16 cellular contexts compared by ENCODE assay signal in genomic region chr4:18138076-18138665, GRCh38.
DNase-seq lines count a peak whose midpoint lies in the region; ATAC-seq and TF ChIP-seq lines count a peak whose summit lies in the region.
"Had no signal": no experiment of that assay in that cellular context is flagged by ENCODE, and none has a peak within 500 bp of the region (broad histone marks: within the 10 kb centered on the region; RNA-seq: fewer than 3 reads in every experiment).

No MANE protein-coding gene starts in this region.

- no peaks in the 10 kb centered on the region for H3K36me3 Mint-ChIP-seq in stimulated activated effector memory CD8-positive, alpha-beta T cell treated with anti-CD3 and anti-CD28 coated beads, Interleukin-12 subunit alpha, Interleukin-12 subunit beta, amount 100 ng/mL, for 72 hours
- H3K36me3 Mint-ChIP-seq: CD4-positive, CD25-positive, alpha-beta regulatory T cell had no signal

- TF ChIP-seq CTCF in liver (IDR thresholded peaks at IDR 0.05; ENCODE audit: low read depth, low read length, missing input control): no peak
- TF ChIP-seq CTCF in transverse colon (IDR thresholded peaks at IDR 0.05): no peak
- no peak for TF ChIP-seq CTCF in upper lobe of left lung (IDR thresholded peaks at IDR 0.05)

- H3K9me3 ChIP-seq in liver (ENCODE audit: control insufficient read depth in 4 of 4, low read length in 3 of 4) (no peaks in the 10 kb centered on the region), transverse colon (no peaks in the 10 kb centered on the region), upper lobe of left lung (no peaks in the 10 kb centered on the region)

- DNase-seq in LoVo (ENCODE audit: low spot score): peak; percentile 3
- DNase-seq in foreskin melanocyte: peak; percentile 76
- peak; percentile 8 for DNase-seq in transverse colon
- DNase-seq in NCI-H2196 treated with DMSO at 0.1 percent for 48 hours (lab: John Stamatoyannopoulos, UW; ENCODE audit: unreplicated experiment): no peak
- no peak for DNase-seq in stimulated activated effector memory CD8-positive, alpha-beta T cell treated with anti-CD3 and anti-CD28 coated beads, Interleukin-12 subunit alpha, Interleukin-12 subunit beta, amount 100 ng/mL, for 72 hours (ENCODE audit: low spot score in 2 of 2)
- DNase-seq in upper lobe of left lung: no peak
- DNase-seq: ACHN; Calu3; CD4-positive, CD25-positive, alpha-beta regulatory T cell; DMS 273 treated with DMSO at 0.1 percent for 48 hours; DMS79 treated with DMSO at 0.1 percent for 48 hours; EL; H7 had no signal

- H3K9ac ChIP-seq in liver (ENCODE audit: low read depth in 1 of 2, low read length in 2 of 2): no peak overlapping the region
- H3K9ac ChIP-seq: BLaER1 treated with 17β-estradiol and CSF1 and Interleukin-3, amounts not matched to agents 10 nM and 100 nM had no signal

- no peaks in the 10 kb centered on the region for H3K27me3 ChIP-seq in liver (ENCODE audit: control insufficient read depth in 4 of 4, insufficient read depth in 4 of 4, low read length in 3 of 4)
- no peaks in the 10 kb centered on the region for H3K27me3 ChIP-seq in transverse colon
- no peaks in the 10 kb centered on the region for H3K27me3 ChIP-seq in upper lobe of left lung
- H3K27me3 ChIP-seq: BLaER1 treated with 17β-estradiol and CSF1 and Interleukin-3, amounts not matched to agents 10 nM and 100 nM had no signal

- in situ Hi-C loops in transverse colon (cut with MboI; ENCODE audit: low pct_ligation_motif_present in 1 of 4, low pct_unique_long_range_greater_than_20kb in 1 of 4, low sequenced_read_pairs in 3 of 4): no loop called here

- ATAC-seq in stimulated activated effector memory CD8-positive, alpha-beta T cell treated with anti-CD3 and anti-CD28 coated beads, Interleukin-12 subunit alpha, Interleukin-12 subunit beta, amount 100 ng/mL, for 72 hours: no peak
- ATAC-seq in upper lobe of left lung (ENCODE audit: low FRiP score in 2 of 2): no peak
- ATAC-seq: GM23338 had no signal

- peak; percentile 30 to 39 for TF ChIP-seq RAD21 in liver (IDR thresholded peaks at IDR 0.05)

- H3K27ac Mint-ChIP-seq in stimulated activated effector memory CD8-positive, alpha-beta T cell treated with anti-CD3 and anti-CD28 coated beads, Interleukin-12 subunit alpha, Interleukin-12 subunit beta, amount 100 ng/mL, for 72 hours: no peak overlapping the region
- H3K27ac Mint-ChIP-seq: CD4-positive, CD25-positive, alpha-beta regulatory T cell; GM23338 had no signal

- H3K4me1 ChIP-seq in liver (ENCODE audit: control insufficient read depth in 4 of 4, insufficient read depth in 4 of 4, low read length in 3 of 4) (no peaks in the 10 kb centered on the region), transverse colon (peaks cover 0 to 4% (median 0%) of the 10 kb centered on the region in 4 donors), upper lobe of left lung (no peaks in the 10 kb centered on the region)
- H3K4me1 ChIP-seq: BLaER1 treated with 17β-estradiol and CSF1 and Interleukin-3, amounts not matched to agents 10 nM and 100 nM had no signal

- no peaks in the 10 kb centered on the region for H3K4me1 Mint-ChIP-seq in stimulated activated effector memory CD8-positive, alpha-beta T cell treated with anti-CD3 and anti-CD28 coated beads, Interleukin-12 subunit alpha, Interleukin-12 subunit beta, amount 100 ng/mL, for 72 hours
- H3K4me1 Mint-ChIP-seq: CD4-positive, CD25-positive, alpha-beta regulatory T cell; GM23338 had no signal

- no peaks in the 10 kb centered on the region for H3K36me3 ChIP-seq in liver (ENCODE audit: control insufficient read depth in 4 of 4, insufficient read depth in 3 of 4, low read depth in 1 of 4, low read length in 3 of 4)
- H3K36me3 ChIP-seq in transverse colon: no peaks in the 10 kb centered on the region
- H3K36me3 ChIP-seq in upper lobe of left lung: no peaks in the 10 kb centered on the region
- H3K36me3 ChIP-seq: BLaER1 treated with 17β-estradiol and CSF1 and Interleukin-3, amounts not matched to agents 10 nM and 100 nM had no signal

- H3K4me3 ChIP-seq in liver (ENCODE audit: low read depth in 1 of 3, low read length in 3 of 3): no peak overlapping the region
- H3K4me3 ChIP-seq in transverse colon: no peak overlapping the region
- H3K4me3 ChIP-seq in upper lobe of left lung: no peak overlapping the region
- H3K4me3 ChIP-seq: BLaER1 treated with 17β-estradiol and CSF1 and Interleukin-3, amounts not matched to agents 10 nM and 100 nM; GM23338 had no signal

- intact Hi-C loops in transverse colon (cut with DNase I; ENCODE audit: low total_unique reads): no loop called here

- H3K27ac ChIP-seq in liver (ENCODE audit: low read depth in 1 of 2, low read length in 2 of 2): no peak overlapping the region
- H3K27ac ChIP-seq in transverse colon: no peak overlapping the region
- no peak overlapping the region for H3K27ac ChIP-seq in upper lobe of left lung
- H3K27ac ChIP-seq: BLaER1 treated with 17β-estradiol and CSF1 and Interleukin-3, amounts not matched to agents 10 nM and 100 nM had no signal

- TF ChIP-seq EP300 in transverse colon (IDR thresholded peaks at IDR 0.05; ENCODE audit: low read depth) (no peak), upper lobe of left lung (IDR thresholded peaks at IDR 0.05) (no peak)

- WGBS in liver: 68% methylated on average over 9 of the region's 9 CpGs
- WGBS in transverse colon (ENCODE audit: low coverage in 1 of 2), 2 donors: 68 to 78% methylated on average over 4 to 9 of the region's 9 CpGs
- whole genome bisulfite sequencing in upper lobe of left lung, 2 donors: 92% methylated on average over 9 of the region's 9 CpGs

- TF ChIP-seq POLR2A in transverse colon (IDR thresholded peaks at IDR 0.05) (no peak), upper lobe of left lung (IDR thresholded peaks at IDR 0.05) (no peak)

- H3K9me3 Mint-ChIP-seq in stimulated activated effector memory CD8-positive, alpha-beta T cell treated with anti-CD3 and anti-CD28 coated beads, Interleukin-12 subunit alpha, Interleukin-12 subunit beta, amount 100 ng/mL, for 72 hours: peaks cover 3% of the 10 kb centered on the region

- no peak overlapping the region for H3K4me3 Mint-ChIP-seq in stimulated activated effector memory CD8-positive, alpha-beta T cell treated with anti-CD3 and anti-CD28 coated beads, Interleukin-12 subunit alpha, Interleukin-12 subunit beta, amount 100 ng/mL, for 72 hours
- H3K4me3 Mint-ChIP-seq: CD4-positive, CD25-positive, alpha-beta regulatory T cell; GM23338 had no signal

TF ChIP-seq in liver, 16 proteins besides CTCF, POLR2A, EP300 and RAD21:
- TF ChIP-seq GABPA (IDR thresholded peaks at IDR 0.05 in 1 of 2, conservative IDR thresholded peaks at IDR 0.05 in 1 of 2): no peak
- TF ChIP-seq ZBTB33 (IDR thresholded peaks at IDR 0.05): no peak
- TF ChIP-seq EGR1 (IDR thresholded peaks at IDR 0.05; ENCODE audit: low read depth in 2 of 2): no peak
- TF ChIP-seq HNF4A (conservative IDR thresholded peaks at IDR 0.05): peak; percentile 98 to 99
- TF ChIP-seq FOXA1 (IDR thresholded peaks at IDR 0.05): no peak
- TF ChIP-seq RXRA (IDR thresholded peaks at IDR 0.05): peak; percentile 53 to 62
- peak; percentile 35 to 59 for TF ChIP-seq JUND (IDR thresholded peaks at IDR 0.05)
- peak; percentile 52 for TF ChIP-seq SP1 (IDR thresholded peaks at IDR 0.05)
- TF ChIP-seq HNF4G (IDR thresholded peaks at IDR 0.05): peak; percentile 96
- TF ChIP-seq ATF3 (IDR thresholded peaks at IDR 0.05): no peak
- no peak for TF ChIP-seq REST (IDR thresholded peaks at IDR 0.05)

Comparison
In these comparisons a context has a peak if more than half of its experiments do, and no peak if none do; other contexts are left out.
1. DNase-seq: peak in LoVo (single experiment), foreskin melanocyte (single experiment) and transverse colon (single experiment); none in NCI-H2196 treated with DMSO at 0.1 percent for 48 hours (single experiment), stimulated activated effector memory CD8-positive, alpha-beta T cell treated with anti-CD3 and anti-CD28 coated beads, Interleukin-12 subunit alpha, Interleukin-12 subunit beta, amount 100 ng/mL, for 72 hours (0 of 2) and upper lobe of left lung (0 of 2).